ENCODE assay signal across 8 cellular contexts in genomic region chr3:124928333-124929202, GRCh38. TPM values are rescaled to one million over a fixed set of nuclear protein-coding genes. Genes with fewer than 3 reads are reported as not detected.
DNase-seq lines count a peak whose midpoint lies in the region; ATAC-seq and TF ChIP-seq lines count a peak whose summit lies in the region.

No MANE protein-coding gene starts in this region.

- H3K9me3 Mint-ChIP-seq in progenitor cell of endocrine pancreas (ENCODE audit: low read depth), result no peaks in the 10 kb centered on the region

- peak; percentile 21 for DNase-seq in Caki2 (ENCODE audit: low read depth)
- DNase-seq in RKO (ENCODE audit: low spot score), result peak; percentile 72
- peak; percentile 18 to 20 for DNase-seq in activated T-helper 1 cell treated with anti-CD3 and anti-CD28 coated beads, Interleukin-2, amount 50 U/mL, for 16 hours (ENCODE audit: low read depth in 1 of 2, low spot score in 1 of 2)
- peak; percentile 21 for DNase-seq in progenitor cell of endocrine pancreas (ENCODE audit: low spot score, unreplicated experiment)
- peak; percentile 52 to 54 for DNase-seq in uterus
- DNase-seq in posterior vena cava (ENCODE audit: low spot score), result no peak

- intact Hi-C loops in uterus (cut with DNase I; ENCODE audit: low total_unique reads) (no loop called here), posterior vena cava (cut with DNase I) (no loop called here)

- H3K27ac ChIP-seq in gastroesophageal sphincter, result no peak overlapping the region
- no peak overlapping the region for H3K27ac ChIP-seq in uterus

- no peaks in the 10 kb centered on the region for H3K27me3 Mint-ChIP-seq in progenitor cell of endocrine pancreas

- H3K27me3 ChIP-seq in gastroesophageal sphincter (no peaks in the 10 kb centered on the region), uterus (no peaks in the 10 kb centered on the region)

- WGBS in gastroesophageal sphincter (ENCODE audit: low coverage in 1 of 2), 2 donors, result 21 to 23% methylated on average over 3 to 4 of the region's 4 CpGs

- peak; percentile 50 for ATAC-seq in gastroesophageal sphincter

- TF ChIP-seq RAD21 in Ishikawa (IDR thresholded peaks at IDR 0.05; ENCODE audit: low read depth), result peak; percentile 80

- H3K36me3 Mint-ChIP-seq in progenitor cell of endocrine pancreas (ENCODE audit: insufficient read depth), result no peaks in the 10 kb centered on the region

- no peaks in the 10 kb centered on the region for H3K36me3 ChIP-seq in gastroesophageal sphincter
- H3K36me3 ChIP-seq in uterus, result no peaks in the 10 kb centered on the region

- H3K4me3 ChIP-seq in gastroesophageal sphincter, result no peak overlapping the region
- H3K4me3 ChIP-seq in uterus, result no peak overlapping the region

- in situ Hi-C loops in Caki2 (cut with HindIII; ENCODE audit: low pct_unique_long_range_greater_than_20kb, low sequenced_read_pairs), result no loop called here

- H3K4me1 ChIP-seq in gastroesophageal sphincter (peaks cover 0 to 18% (median 0%) of the 10 kb centered on the region in 3 donors), uterus (no peaks in the 10 kb centered on the region)

- no peak for TF ChIP-seq EP300 in Ishikawa (IDR thresholded peaks at IDR 0.05; ENCODE audit: borderline replicate concordance)
- no peak for TF ChIP-seq EP300 in gastroesophageal sphincter (IDR thresholded peaks at IDR 0.05)

- no peak overlapping the region for H3K4me3 Mint-ChIP-seq in progenitor cell of endocrine pancreas (ENCODE audit: low read depth)

- H3K9me3 ChIP-seq in gastroesophageal sphincter (no peaks in the 10 kb centered on the region), uterus (no peaks in the 10 kb centered on the region)

- peak overlapping the region; percentile 83 for H3K27ac Mint-ChIP-seq in progenitor cell of endocrine pancreas

- TF ChIP-seq POLR2A in gastroesophageal sphincter (IDR thresholded peaks at IDR 0.05) (no peak), uterus (IDR thresholded peaks at IDR 0.05) (no peak)

- TF ChIP-seq CTCF in gastroesophageal sphincter (IDR thresholded peaks at IDR 0.05) (peak; percentile 63 to 83 (median 75)), progenitor cell of endocrine pancreas (IDR thresholded peaks at IDR 0.05; ENCODE audit: unreplicated experiment) (peak; percentile 77), uterus (IDR thresholded peaks at IDR 0.05) (peak; percentile 58 to 85 (median 61))

- H3K4me1 Mint-ChIP-seq in progenitor cell of endocrine pancreas (ENCODE audit: low read depth), result peaks cover 4% of the 10 kb centered on the region

TF ChIP-seq in Ishikawa, 13 proteins besides CTCF, POLR2A, EP300 and RAD21:
- TF ChIP-seq YY1 (IDR thresholded peaks at IDR 0.05; ENCODE audit: low read depth), result no peak

RNA-seq across cellular contexts. Expression of gene MUC13, which starts 6.0 kb away (rescaled TPM):
- total RNA-seq in Caki2 (2014; rRNA removed; shearing (Covaris generic); ENCODE audit: low replicate concordance), result 0.37 TPM in 1 of 2 replicates, not detected in the other
- not detected for total RNA-seq in gastroesophageal sphincter
- total RNA-seq in progenitor cell of endocrine pancreas, result 0.42 TPM in 1 of 2 replicates, not detected in the other
- under 1 TPM in 1 of 4 donors, not detected in 3; 0.51 TPM for total RNA-seq in uterus
- total RNA-seq in posterior vena cava, result under 1 TPM in 1 of 2 donors, not detected in 1; 0.10 TPM

RNA-seq across cellular contexts. Expression of gene ITGB5, which starts 41.4 kb away (rescaled TPM):
- total RNA-seq in Caki2 (2014; rRNA removed; shearing (Covaris generic); ENCODE audit: low replicate concordance), result 361 and 475 TPM in 2 replicates
- total RNA-seq in gastroesophageal sphincter (100 to 1,000 TPM; 125 to 312 (median 151) TPM), progenitor cell of endocrine pancreas (58.8 and 65.4 TPM in 2 replicates), uterus (100 to 1,000 TPM in 2 of 4 donors, 10 to 100 TPM in 2; 28.7 to 106 (median 71.6) TPM), posterior vena cava (100 to 1,000 TPM; 250 to 292 TPM)
